In the genomic region with DNA sequence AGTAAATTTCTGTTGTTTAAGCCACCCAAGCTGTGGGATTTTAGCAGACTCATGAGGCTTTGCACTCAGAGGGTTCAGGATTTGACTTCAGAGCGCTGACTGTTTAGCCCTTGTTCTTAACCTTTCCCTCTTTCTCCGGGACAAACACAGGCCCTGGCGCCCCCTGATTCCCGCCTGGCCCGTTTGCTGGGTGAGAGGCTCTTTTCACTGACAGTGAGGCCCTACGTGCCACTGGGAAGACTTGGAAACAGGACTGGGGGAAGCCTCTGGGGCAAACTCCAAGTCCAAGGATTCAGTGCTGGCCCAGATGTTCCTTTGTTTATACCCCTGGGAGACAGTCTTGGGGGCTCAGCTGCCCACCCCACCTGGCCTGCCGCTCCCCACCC, we compare ENCODE assay signal across 1 cellular context.
A peak's percentile ranks its signal among the peaks of the same experiment; 100 is the strongest.
TF ChIP-seq lines count a peak whose summit lies in the region.

No MANE protein-coding gene starts in this region.

TF ChIP-seq in K562, 482 proteins besides CTCF, POLR2A, EP300 and RAD21:
- TF ChIP-seq SRF (CRISPR knock-in tag; IDR thresholded peaks at IDR 0.05) (no peak), ZNF592 (IDR thresholded peaks at IDR 0.05) (peak; percentile 55), GTF2A2 (tag; IDR thresholded peaks at IDR 0.05) (0 out of 2 replicates have a peak, but pooled peaks have one; percentile 48)
